Comparison of ENCODE assay signal across 13 cellular contexts in genomic region chr14:36513451-36514277, GRCh38. TPM values are rescaled to one million over a fixed set of nuclear protein-coding genes. Genes with fewer than 3 reads are reported as not detected.
A peak's percentile ranks its signal among the peaks of the same experiment; 100 is the strongest.
DNase-seq lines count a peak whose midpoint lies in the region; ATAC-seq and TF ChIP-seq lines count a peak whose summit lies in the region.
"Had no signal": no experiment of that assay in that cellular context is flagged by ENCODE, and none has a peak within 500 bp of the region (broad histone marks: within the 10 kb centered on the region; RNA-seq: fewer than 3 reads in every experiment).

No MANE protein-coding gene starts in this region.

- intact Hi-C loops in lower lobe of right lung (cut with DNase I), result no loop called here

- H3K9me3 ChIP-seq in lower lobe of right lung, result no peaks in the 10 kb centered on the region

- H3K27ac ChIP-seq in lower lobe of right lung, result peak overlapping the region; percentile 87

- no peak for TF ChIP-seq CTCF in lower lobe of right lung (IDR thresholded peaks at IDR 0.05)

- H3K27me3 ChIP-seq in lower lobe of right lung (ENCODE audit: low read depth), result peaks cover 92% of the 10 kb centered on the region

- CTCF ChIA-PET in HEK293T (lab: Yijun Ruan, JAX), result interaction anchor here (0.9 to 2.3 kb wide), 2 partner anchors 12 to 604 kb away, joined by 5 to 15 read pairs; no protein-coding TSS in a partner anchor

- peak; percentile 67 to 82 for ATAC-seq in lower lobe of right lung
- ATAC-seq in HG02852 (IDR thresholded peaks at IDR 0.05; ENCODE audit: unreplicated experiment), result no peak
- ATAC-seq in GM21619 (IDR thresholded peaks at IDR 0.05; ENCODE audit: unreplicated experiment), result no peak
- ATAC-seq in GM19035 (IDR thresholded peaks at IDR 0.05; ENCODE audit: unreplicated experiment), result no peak
- ATAC-seq: activated T-cell treated with anti-CD3 and anti-CD28 coated beads, Interleukin-2, amount 50 U/mL, for 72 hours had no signal

- no peaks in the 10 kb centered on the region for H3K4me1 ChIP-seq in lower lobe of right lung

- peak overlapping the region; percentile 53 for H3K4me3 ChIP-seq in lower lobe of right lung

- POLR2A ChIA-PET in HEK293T (lab: Yijun Ruan, JAX), result interaction anchor here (0.6 to 0.7 kb wide), 2 partner anchors 60 to 297 kb away, joined by 3 read pairs; no protein-coding TSS in a partner anchor

- no peaks in the 10 kb centered on the region for H3K36me3 ChIP-seq in lower lobe of right lung

- peak; percentile 66 for DNase-seq in DMS153 (lab: John Stamatoyannopoulos, UW)
- peak; percentile 49 for DNase-seq in HEK293T (ENCODE audit: extremely low spot score)
- DNase-seq in SHP77 treated with DMSO at 0.1 percent for 48 hours (lab: John Stamatoyannopoulos, UW), result peak; percentile 36
- DNase-seq in lower lobe of right lung, result peak; percentile 82
- no peak for DNase-seq in stimulated activated CD4-positive, alpha-beta T cell treated with anti-CD3 and anti-CD28 coated beads, Interleukin-1b, Interleukin-23, amount 100 ng/mL, for 48 hours
- DNase-seq: activated CD4-positive, alpha-beta T cell treated with anti-CD3 and anti-CD28 coated beads for 4 hours; activated T-cell treated with anti-CD3 and anti-CD28 coated beads, Interleukin-2, amount 50 U/mL, for 72 hours; DND-41; NCI-H526 treated with DMSO at 0.1 percent for 48 hours had no signal

TF ChIP-seq in HEK293T, 16 proteins besides CTCF, POLR2A, EP300 and RAD21:
- TF ChIP-seq PKNOX1 (IDR thresholded peaks at IDR 0.05) (no peak), TARDBP (IDR thresholded peaks at IDR 0.05) (no peak), BHLHE40 (IDR thresholded peaks at IDR 0.05; ENCODE audit: borderline replicate concordance) (no peak), L3MBTL2 (conservative IDR thresholded peaks at IDR 0.05) (no peak), ZNF384 (IDR thresholded peaks at IDR 0.05) (no peak), ARNT (IDR thresholded peaks at IDR 0.05) (no peak), FOXA1 (IDR thresholded peaks at IDR 0.05) (no peak), HDGF (IDR thresholded peaks at IDR 0.05; ENCODE audit: borderline replicate concordance) (no peak), NFRKB (IDR thresholded peaks at IDR 0.05) (no peak), FOXK2 (IDR thresholded peaks at IDR 0.05) (no peak), FOXM1 (IDR thresholded peaks at IDR 0.05; ENCODE audit: borderline replicate concordance) (no peak), SUZ12 (IDR thresholded peaks at IDR 0.05) (no peak), CTBP1 (IDR thresholded peaks at IDR 0.05; ENCODE audit: borderline replicate concordance) (no peak), LEF1 (IDR thresholded peaks at IDR 0.05; ENCODE audit: borderline replicate concordance) (no peak), SP1 (IDR thresholded peaks at IDR 0.05) (no peak), ELF4 (IDR thresholded peaks at IDR 0.05) (no peak)

RNA-seq across cellular contexts. Expression of gene NKX2-1, which starts 6.4 kb away (rescaled TPM):
- 180 TPM for total RNA-seq in lower lobe of right lung
- total RNA-seq: activated T-cell treated with anti-CD3 and anti-CD28 coated beads, Interleukin-2, amount 50 U/mL, for 72 hours; RPMI7951 had no signal

Comparison
In these comparisons a context has a peak if more than half of its experiments do, and no peak if none do; other contexts are left out.
1. ATAC-seq: peak in lower lobe of right lung (2 of 2); none in HG02852 (single experiment), GM21619 (single experiment) and GM19035 (single experiment).